Comparison of ENCODE assay signal across 15 cellular contexts in genomic region chr5:17221843-17222614, GRCh38. TPM values are rescaled to one million over a fixed set of nuclear protein-coding genes. Genes with fewer than 3 reads are reported as not detected.
DNase-seq lines count a peak whose midpoint lies in the region; ATAC-seq and TF ChIP-seq lines count a peak whose summit lies in the region.
"Had no signal": no experiment of that assay in that cellular context is flagged by ENCODE, and none has a peak within 500 bp of the region (broad histone marks: within the 10 kb centered on the region; RNA-seq: fewer than 3 reads in every experiment).

No MANE protein-coding gene starts in this region.

- peak overlapping the region; percentile 71 to 100 (median 81) for H3K27ac Mint-ChIP-seq in brain
- peak overlapping the region; percentile 85 for H3K27ac Mint-ChIP-seq in osteocyte (ENCODE audit: unreplicated experiment)
- H3K27ac Mint-ChIP-seq: activated CD4-positive, alpha-beta memory T cell treated with anti-CD3 and anti-CD28 coated beads, Interleukin-2, amount 10 ng/mL, durations not matched to agents 7 days and 5 days had no signal

- H3K4me1 Mint-ChIP-seq in brain (peaks cover 79% of the 10 kb centered on the region), osteocyte (ENCODE audit: unreplicated experiment) (peaks cover 73% of the 10 kb centered on the region)
- H3K4me1 Mint-ChIP-seq: activated CD4-positive, alpha-beta memory T cell treated with anti-CD3 and anti-CD28 coated beads, Interleukin-2, amount 10 ng/mL, durations not matched to agents 7 days and 5 days had no signal

- ATAC-seq in GM21381 (IDR thresholded peaks at IDR 0.05; ENCODE audit: unreplicated experiment), result peak; percentile 24

- H3K36me3 Mint-ChIP-seq in brain, result peaks cover 74% of the 10 kb centered on the region
- H3K36me3 Mint-ChIP-seq in osteocyte (ENCODE audit: unreplicated experiment), result peaks cover 14% of the 10 kb centered on the region

- intact Hi-C loops in posterior vena cava (cut with DNase I), result no loop called here

- H3K9me3 Mint-ChIP-seq in brain, result peaks cover 0 to 9% (median 0%) of the 10 kb centered on the region in 5 experiments
- H3K9me3 Mint-ChIP-seq in osteocyte (ENCODE audit: unreplicated experiment), result no peaks in the 10 kb centered on the region
- H3K9me3 Mint-ChIP-seq: activated CD4-positive, alpha-beta memory T cell treated with anti-CD3 and anti-CD28 coated beads, Interleukin-2, amount 10 ng/mL, durations not matched to agents 7 days and 5 days had no signal

- peak; percentile 54 for DNase-seq in M059J (ENCODE audit: low read depth)
- DNase-seq in osteocyte (ENCODE audit: extremely low spot score, unreplicated experiment), result no peak
- no peak for DNase-seq in amygdala (lab: John Stamatoyannopoulos, UW)
- no peak for DNase-seq in posterior vena cava (ENCODE audit: low spot score)
- no peak for DNase-seq in NCI-H2196 treated with DMSO at 0.1 percent for 48 hours (lab: John Stamatoyannopoulos, UW; ENCODE audit: unreplicated experiment)
- DNase-seq in hippocampal formation (lab: John Stamatoyannopoulos, UW), result no peak
- DNase-seq: activated CD4-positive, alpha-beta memory T cell treated with anti-CD3 and anti-CD28 coated beads, Interleukin-2, amount 10 ng/mL, durations not matched to agents 7 days and 5 days; anterior cingulate cortex; EL; foreskin fibroblast; NCI-H1105 treated with DMSO at 0.1 percent for 48 hours; stimulated activated CD4-positive, alpha-beta T cell treated with anti-CD3 and anti-CD28 coated beads, Interleukin-2, amount 100 ng/mL, for 48 hours; testis had no signal

- H3K4me3 Mint-ChIP-seq in brain (peak overlapping the region; percentile 88 to 100 (median 94)), osteocyte (ENCODE audit: unreplicated experiment) (peak overlapping the region; percentile 45)
- H3K4me3 Mint-ChIP-seq: activated CD4-positive, alpha-beta memory T cell treated with anti-CD3 and anti-CD28 coated beads, Interleukin-2, amount 10 ng/mL, durations not matched to agents 7 days and 5 days had no signal

- H3K27me3 Mint-ChIP-seq in brain (peaks cover 1% of the 10 kb centered on the region), osteocyte (ENCODE audit: unreplicated experiment) (no peaks in the 10 kb centered on the region)

- no peak for TF ChIP-seq CTCF in brain (conservative IDR thresholded peaks at IDR 0.05)
- no peak for TF ChIP-seq CTCF in osteocyte (IDR thresholded peaks at IDR 0.05)

RNA-seq across cellular contexts. Expression of gene BASP1, which starts 4.6 kb away (rescaled TPM):
- total RNA-seq in M059J (2014; rRNA removed; shearing (Covaris generic)), result 86.0 and 126 TPM in 2 replicates
- 358 TPM for polyA plus RNA-seq in brain (ENCODE audit: insufficient read depth, low read depth, low replicate concordance)
- total RNA-seq in osteocyte (197 and 212 TPM in 2 replicates), posterior vena cava (10 to 100 TPM; 25.2 to 31.4 TPM)
- total RNA-seq: activated CD4-positive, alpha-beta memory T cell treated with anti-CD3 and anti-CD28 coated beads, Interleukin-2, amount 10 ng/mL, durations not matched to agents 7 days and 5 days had no signal
